In the genomic region with DNA sequence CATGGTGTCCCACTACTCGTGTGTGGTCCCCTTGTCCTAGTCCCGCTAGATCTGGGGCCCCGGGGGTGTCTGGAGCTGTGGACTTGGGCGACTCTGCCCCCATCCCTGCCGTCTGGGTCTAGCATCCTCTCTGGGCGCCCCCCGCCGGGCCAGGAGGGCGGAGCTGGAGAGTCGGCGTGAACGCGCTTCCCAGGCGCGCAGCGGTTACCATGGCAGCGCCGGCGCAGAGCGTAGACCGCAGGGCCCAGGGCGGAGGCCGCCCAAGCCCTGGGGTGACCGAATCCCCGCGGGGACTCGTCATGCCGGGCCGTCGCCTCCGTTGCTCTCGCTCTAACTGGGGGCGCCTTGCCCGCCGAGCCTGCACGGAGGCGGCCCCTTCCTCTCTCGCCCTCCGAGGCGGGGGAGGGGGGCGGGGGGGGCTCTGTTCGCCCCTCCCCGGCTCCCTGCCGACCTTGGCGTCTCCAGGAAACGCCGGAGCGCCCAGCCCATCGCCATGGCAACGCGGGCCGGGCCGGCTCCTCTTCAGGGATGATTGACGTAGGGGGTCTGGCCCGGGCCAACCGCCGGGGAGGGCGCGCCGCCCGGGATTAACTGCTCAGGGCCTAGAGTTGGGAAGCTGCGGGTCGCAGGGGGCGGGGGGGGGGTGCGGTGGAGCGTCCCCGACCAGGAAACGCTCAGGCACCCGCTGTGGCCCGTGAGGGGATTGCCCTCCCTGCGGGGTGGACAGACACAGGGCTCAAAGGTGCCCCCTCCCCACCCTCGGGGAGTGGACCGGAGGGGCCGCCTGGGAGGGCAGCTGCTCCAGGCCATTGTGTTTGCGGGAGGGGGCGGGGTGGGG, we compare ENCODE assay signal across 1 cellular context.
TF ChIP-seq lines count a peak whose summit lies in the region.

No MANE protein-coding gene starts in this region.

TF ChIP-seq in GM23338, 12 proteins besides CTCF, POLR2A, EP300 and RAD21 (continued from another document):
- TF ChIP-seq, protein P1, sequence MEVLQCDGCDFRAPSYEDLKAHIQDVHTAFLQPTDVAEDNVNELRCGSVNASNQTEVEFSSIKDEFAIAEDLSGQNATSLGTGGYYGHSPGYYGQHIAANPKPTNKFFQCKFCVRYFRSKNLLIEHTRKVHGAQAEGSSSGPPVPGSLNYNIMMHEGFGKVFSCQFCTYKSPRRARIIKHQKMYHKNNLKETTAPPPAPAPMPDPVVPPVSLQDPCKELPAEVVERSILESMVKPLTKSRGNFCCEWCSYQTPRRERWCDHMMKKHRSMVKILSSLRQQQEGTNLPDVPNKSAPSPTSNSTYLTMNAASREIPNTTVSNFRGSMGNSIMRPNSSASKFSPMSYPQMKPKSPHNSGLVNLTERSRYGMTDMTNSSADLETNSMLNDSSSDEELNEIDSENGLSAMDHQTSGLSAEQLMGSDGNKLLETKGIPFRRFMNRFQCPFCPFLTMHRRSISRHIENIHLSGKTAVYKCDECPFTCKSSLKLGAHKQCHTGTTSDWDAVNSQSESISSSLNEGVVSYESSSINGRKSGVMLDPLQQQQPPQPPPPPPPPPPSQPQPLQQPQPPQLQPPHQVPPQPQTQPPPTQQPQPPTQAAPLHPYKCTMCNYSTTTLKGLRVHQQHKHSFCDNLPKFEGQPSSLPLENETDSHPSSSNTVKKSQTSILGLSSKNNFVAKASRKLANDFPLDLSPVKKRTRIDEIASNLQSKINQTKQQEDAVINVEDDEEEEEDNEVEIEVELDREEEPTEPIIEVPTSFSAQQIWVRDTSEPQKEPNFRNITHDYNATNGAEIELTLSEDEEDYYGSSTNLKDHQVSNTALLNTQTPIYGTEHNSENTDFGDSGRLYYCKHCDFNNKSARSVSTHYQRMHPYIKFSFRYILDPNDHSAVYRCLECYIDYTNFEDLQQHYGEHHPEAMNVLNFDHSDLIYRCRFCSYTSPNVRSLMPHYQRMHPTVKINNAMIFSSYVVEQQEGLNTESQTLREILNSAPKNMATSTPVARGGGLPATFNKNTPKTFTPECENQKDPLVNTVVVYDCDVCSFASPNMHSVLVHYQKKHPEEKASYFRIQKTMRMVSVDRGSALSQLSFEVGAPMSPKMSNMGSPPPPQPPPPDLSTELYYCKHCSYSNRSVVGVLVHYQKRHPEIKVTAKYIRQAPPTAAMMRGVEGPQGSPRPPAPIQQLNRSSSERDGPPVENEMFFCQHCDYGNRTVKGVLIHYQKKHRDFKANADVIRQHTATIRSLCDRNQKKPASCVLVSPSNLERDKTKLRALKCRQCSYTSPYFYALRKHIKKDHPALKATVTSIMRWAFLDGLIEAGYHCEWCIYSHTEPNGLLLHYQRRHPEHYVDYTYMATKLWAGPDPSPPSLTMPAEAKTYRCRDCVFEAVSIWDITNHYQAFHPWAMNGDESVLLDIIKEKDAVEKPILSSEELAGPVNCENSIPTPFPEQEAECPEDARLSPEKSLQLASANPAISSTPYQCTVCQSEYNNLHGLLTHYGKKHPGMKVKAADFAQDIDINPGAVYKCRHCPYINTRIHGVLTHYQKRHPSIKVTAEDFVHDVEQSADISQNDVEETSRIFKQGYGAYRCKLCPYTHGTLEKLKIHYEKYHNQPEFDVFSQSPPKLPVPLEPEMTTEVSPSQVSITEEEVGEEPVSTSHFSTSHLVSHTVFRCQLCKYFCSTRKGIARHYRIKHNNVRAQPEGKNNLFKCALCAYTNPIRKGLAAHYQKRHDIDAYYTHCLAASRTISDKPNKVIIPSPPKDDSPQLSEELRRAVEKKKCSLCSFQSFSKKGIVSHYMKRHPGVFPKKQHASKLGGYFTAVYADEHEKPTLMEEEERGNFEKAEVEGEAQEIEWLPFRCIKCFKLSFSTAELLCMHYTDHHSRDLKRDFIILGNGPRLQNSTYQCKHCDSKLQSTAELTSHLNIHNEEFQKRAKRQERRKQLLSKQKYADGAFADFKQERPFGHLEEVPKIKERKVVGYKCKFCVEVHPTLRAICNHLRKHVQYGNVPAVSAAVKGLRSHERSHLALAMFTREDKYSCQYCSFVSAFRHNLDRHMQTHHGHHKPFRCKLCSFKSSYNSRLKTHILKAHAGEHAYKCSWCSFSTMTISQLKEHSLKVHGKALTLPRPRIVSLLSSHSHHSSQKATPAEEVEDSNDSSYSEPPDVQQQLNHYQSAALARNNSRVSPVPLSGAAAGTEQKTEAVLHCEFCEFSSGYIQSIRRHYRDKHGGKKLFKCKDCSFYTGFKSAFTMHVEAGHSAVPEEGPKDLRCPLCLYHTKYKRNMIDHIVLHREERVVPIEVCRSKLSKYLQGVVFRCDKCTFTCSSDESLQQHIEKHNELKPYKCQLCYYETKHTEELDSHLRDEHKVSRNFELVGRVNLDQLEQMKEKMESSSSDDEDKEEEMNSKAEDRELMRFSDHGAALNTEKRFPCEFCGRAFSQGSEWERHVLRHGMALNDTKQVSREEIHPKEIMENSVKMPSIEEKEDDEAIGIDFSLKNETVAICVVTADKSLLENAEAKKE (CRISPR knock-in tag; IDR thresholded peaks at IDR 0.05): no peak
- TF ChIP-seq JUNB (IDR thresholded peaks at IDR 0.05; ENCODE audit: unreplicated experiment) (no peak), EZH2phosphoT487 (IDR thresholded peaks at IDR 0.05; ENCODE audit: unreplicated experiment) (no peak)
